9 cellular contexts compared by ENCODE assay signal in the genomic region with DNA sequence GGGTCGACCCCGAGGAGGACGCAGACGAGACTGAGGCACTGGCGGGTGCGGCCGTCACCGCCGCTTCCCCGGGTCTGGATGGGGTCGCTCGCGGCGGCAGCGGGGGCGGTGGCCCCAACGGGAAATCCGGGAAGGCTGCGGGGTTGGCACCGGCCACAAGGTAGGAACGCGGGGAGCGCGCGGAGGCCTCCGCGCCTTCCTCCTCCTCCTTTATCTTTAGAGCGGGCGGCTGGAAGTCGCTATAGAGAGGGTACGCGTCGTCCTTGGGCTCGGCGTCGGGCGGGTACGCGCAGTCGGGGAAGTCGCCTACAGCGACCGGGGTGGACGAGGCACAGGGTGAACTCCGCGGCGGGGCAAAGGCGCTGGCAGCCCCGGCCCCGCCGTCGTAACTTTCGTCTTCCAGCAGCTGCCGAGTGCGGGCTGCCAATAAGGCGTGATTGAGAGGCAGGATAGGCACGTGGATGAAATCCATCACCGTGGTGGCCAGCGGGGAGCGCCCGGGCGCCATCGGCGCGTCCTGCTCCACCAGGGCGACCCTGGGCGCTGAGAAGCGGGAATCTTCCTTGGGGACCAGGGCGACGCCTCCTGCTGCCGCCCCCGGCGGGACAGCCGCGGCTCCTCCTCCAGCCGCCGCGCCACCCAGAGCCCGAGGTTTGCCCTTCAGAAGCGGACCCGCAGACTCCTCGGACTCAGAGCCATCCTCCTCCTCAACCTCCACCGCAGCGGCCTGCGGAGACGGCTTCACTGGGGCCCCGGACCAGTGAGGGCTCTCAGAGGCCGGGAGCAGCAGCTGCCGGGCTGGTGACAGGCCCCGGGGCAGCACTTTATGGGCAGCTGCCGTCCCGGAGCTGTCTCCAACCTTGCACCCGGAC. TPM values are rescaled to one million over a fixed set of nuclear protein-coding genes. Genes with fewer than 3 reads are reported as not detected.
DNase-seq lines count a peak whose midpoint lies in the region; ATAC-seq lines count a peak whose summit lies in the region.
"Had no signal": no experiment of that assay in that cellular context is flagged by ENCODE, and none has a peak within 500 bp of the region (broad histone marks: within the 10 kb centered on the region; RNA-seq: fewer than 3 reads in every experiment).

No MANE protein-coding gene starts in this region.

- CTCF ChIA-PET in activated naive CD4-positive, alpha-beta T cell treated with anti-CD3 and anti-CD28 coated beads for 36 hours (lab: Charles Lee) = no interaction called here

- H3K36me3 ChIP-seq in ACC112 (ENCODE audit: insufficient read depth, low read length) = no peaks in the 10 kb centered on the region
- no peaks in the 10 kb centered on the region for H3K36me3 ChIP-seq in HUES6 (ENCODE audit: control insufficient read depth, insufficient read depth, low read length)
- H3K36me3 ChIP-seq in esophagus (ENCODE audit: control insufficient read depth in 2 of 2, insufficient read depth in 2 of 2, low read length in 1 of 2) = no peaks in the 10 kb centered on the region

- ATAC-seq in naive B cell (ENCODE audit: low read depth in 2 of 2) (peak; percentile 12 to 40), GM21619 (IDR thresholded peaks at IDR 0.05; ENCODE audit: unreplicated experiment) (no peak), GM18858 (IDR thresholded peaks at IDR 0.05; ENCODE audit: unreplicated experiment) (no peak)

- peak overlapping the region; percentile 53 for H2AFZ ChIP-seq in ACC112 (ENCODE audit: low read length, unreplicated experiment)

- H3K27me3 Mint-ChIP-seq in naive B cell = peaks cover 40 to 75% (median 50%) of the 10 kb centered on the region in 3 donors
- H3K27me3 Mint-ChIP-seq in activated naive CD4-positive, alpha-beta T cell treated with anti-CD3 and anti-CD28 coated beads for 36 hours (ENCODE audit: low read depth) = peaks cover 35% of the 10 kb centered on the region

- no peak overlapping the region for H3K27ac ChIP-seq in ACC112 (ENCODE audit: low read depth, low read length)
- H3K27ac ChIP-seq in HUES6 (ENCODE audit: low read depth, low read length) = no peak overlapping the region
- H3K27ac ChIP-seq in esophagus (ENCODE audit: low read depth in 2 of 2, low read length in 1 of 2) = peak overlapping the region in 1 of 2 donors; percentile 22

- peak overlapping the region in 1 of 6 donors; percentile 76 for H3K27ac Mint-ChIP-seq in naive B cell
- no peak overlapping the region for H3K27ac Mint-ChIP-seq in activated naive CD4-positive, alpha-beta T cell treated with anti-CD3 and anti-CD28 coated beads for 36 hours

- peak overlapping the region in 7 of 8 donors; percentile 26 to 83 (median 65) for H3K4me3 Mint-ChIP-seq in naive B cell
- H3K4me3 Mint-ChIP-seq in activated naive CD4-positive, alpha-beta T cell treated with anti-CD3 and anti-CD28 coated beads for 36 hours = no peak overlapping the region

- no peaks in the 10 kb centered on the region for H3K4me1 ChIP-seq in ACC112 (ENCODE audit: control insufficient read depth, insufficient read depth, low read length, unreplicated experiment)
- H3K4me1 ChIP-seq in HUES6 (ENCODE audit: control insufficient read depth, insufficient read depth, low read length) = no peaks in the 10 kb centered on the region
- peaks cover 0 to 11% of the 10 kb centered on the region in 2 donors for H3K4me1 ChIP-seq in esophagus (ENCODE audit: control insufficient read depth in 2 of 2, insufficient read depth in 2 of 2, low read length in 1 of 2)

- H3K27me3 ChIP-seq in ACC112 (ENCODE audit: insufficient read depth, low read length) (peaks cover 92% of the 10 kb centered on the region), HUES6 (ENCODE audit: control insufficient read depth, insufficient read depth, low read length) (peaks cover 93% of the 10 kb centered on the region), esophagus (ENCODE audit: control insufficient read depth in 1 of 2, insufficient read depth in 2 of 2, low read length in 2 of 2) (peaks cover 0 to 22% of the 10 kb centered on the region in 2 donors)

- H3K9ac ChIP-seq in HUES6 (ENCODE audit: low read length) = peak overlapping the region; percentile 50

- peak overlapping the region; percentile 77 for H3K4me3 ChIP-seq in ACC112 (ENCODE audit: low read depth, low read length)
- peak overlapping the region; percentile 84 for H3K4me3 ChIP-seq in HUES6 (ENCODE audit: low read depth, low read length)
- peak overlapping the region; percentile 48 to 53 for H3K4me3 ChIP-seq in esophagus (ENCODE audit: low read depth in 1 of 2, low read length in 2 of 2)

- H3K9me3 ChIP-seq in HUES6 (ENCODE audit: control insufficient read depth, insufficient read depth, low read depth, low read length) (no peaks in the 10 kb centered on the region), esophagus (ENCODE audit: control insufficient read depth in 2 of 2, insufficient read depth in 1 of 2, low read depth in 1 of 2, low read length in 1 of 2) (peaks cover 0 to 6% of the 10 kb centered on the region in 2 donors)

- 3 to 4% methylated on average over 80 to 93 of the region's 93 CpGs for WGBS in esophagus, 2 donors

- H3K79me2 ChIP-seq in ACC112 (ENCODE audit: control insufficient read depth, insufficient read depth, low read length, unreplicated experiment) = no peaks in the 10 kb centered on the region

- DNase-seq in naive B cell (no peak), kidney tubule cell (ENCODE audit: low spot score) (no peak)
- DNase-seq in activated naive CD4-positive, alpha-beta T cell treated with anti-CD3 and anti-CD28 coated beads for 36 hours = no peak
- DNase-seq: activated effector memory CD4-positive, alpha-beta T cell treated with anti-CD3 and anti-CD28 coated beads, Interleukin-2, amount 50 U/mL, for 16 hours had no signal

- intact Hi-C loops in activated naive CD4-positive, alpha-beta T cell treated with anti-CD3 and anti-CD28 coated beads for 36 hours (cut with micrococcal nuclease) = no loop called here

- peaks cover 0 to 14% (median 3%) of the 10 kb centered on the region in 7 donors for H3K9me3 Mint-ChIP-seq in naive B cell
- no peaks in the 10 kb centered on the region for H3K9me3 Mint-ChIP-seq in activated naive CD4-positive, alpha-beta T cell treated with anti-CD3 and anti-CD28 coated beads for 36 hours

- H3K4me1 Mint-ChIP-seq in naive B cell = peaks cover 4 to 15% (median 14%) of the 10 kb centered on the region in 3 donors
- H3K4me1 Mint-ChIP-seq in activated naive CD4-positive, alpha-beta T cell treated with anti-CD3 and anti-CD28 coated beads for 36 hours (ENCODE audit: low read depth) = peaks cover 3% of the 10 kb centered on the region

- no peaks in the 10 kb centered on the region for H3K36me3 Mint-ChIP-seq in naive B cell
- peaks cover 2% of the 10 kb centered on the region for H3K36me3 Mint-ChIP-seq in activated naive CD4-positive, alpha-beta T cell treated with anti-CD3 and anti-CD28 coated beads for 36 hours (ENCODE audit: low read depth)

RNA-seq across cellular contexts. Expression of a gene that starts 1.7 kb away (rescaled TPM):
- polyA plus RNA-seq in esophagus = under 1 TPM; 0.04 to 0.12 TPM
- polyA plus RNA-seq in naive B cell (ENCODE audit: low read depth in 6 of 6) = under 1 TPM in 1 of 6 donors, not detected in 5; 0.26 TPM
- not detected for total RNA-seq in activated naive CD4-positive, alpha-beta T cell treated with anti-CD3 and anti-CD28 coated beads for 36 hours

Comparison
In these comparisons a context has a peak if more than half of its experiments do, and no peak if none do; other contexts are left out.
1. ATAC-seq: peak in naive B cell (2 of 2); none in GM21619 (single experiment) and GM18858 (single experiment).
2. Peak in every context shown above with its lines, with median percentiles within 50 percentile points of each other: H3K4me3 ChIP-seq.